ENCODE assay signal across 16 cellular contexts in genomic region chr17:47701603-47702002, GRCh38. TPM values are rescaled to one million over a fixed set of nuclear protein-coding genes. Genes with fewer than 3 reads are reported as not detected.
DNase-seq lines count a peak whose midpoint lies in the region; ATAC-seq and TF ChIP-seq lines count a peak whose summit lies in the region.
"Had no signal": no experiment of that assay in that cellular context is flagged by ENCODE, and none has a peak within 500 bp of the region (broad histone marks: within the 10 kb centered on the region; RNA-seq: fewer than 3 reads in every experiment).

No MANE protein-coding gene starts in this region.

- H3K9me3 Mint-ChIP-seq in GM23338: no peaks in the 10 kb centered on the region
- H3K9me3 Mint-ChIP-seq in activated T-helper 1 cell treated with anti-CD3 and anti-CD28 coated beads, Interleukin-12 subunit alpha, Interleukin-12 subunit beta, Interleukin-2, Interleukin-4 antibody, amounts not matched to agents 30 ng/mL and 10 ng/mL and 1 ng/mL, durations not matched to agents 14 hours and 24 hours and 36 hours: no peaks in the 10 kb centered on the region
- no peaks in the 10 kb centered on the region for H3K9me3 Mint-ChIP-seq in natural killer cell treated with Interleukin-12 subunit alpha and Interleukin-12 subunit beta and Interleukin-15 and Interleukin-18, amount 100 ng/mL, for 72 hours

- peak; percentile 71 for DNase-seq in NCI-H82 (lab: John Stamatoyannopoulos, UW)
- no peak for DNase-seq in NCI-H82 treated with DMSO at 0.1 percent for 48 hours (lab: John Stamatoyannopoulos, UW; ENCODE audit: unreplicated experiment)
- peak; percentile 20 for DNase-seq in GM23338 (ENCODE audit: low spot score)
- DNase-seq in activated T-helper 1 cell treated with anti-CD3 and anti-CD28 coated beads, Interleukin-12 subunit alpha, Interleukin-12 subunit beta, Interleukin-2, Interleukin-4 antibody, amounts not matched to agents 30 ng/mL and 10 ng/mL and 1 ng/mL, durations not matched to agents 14 hours and 24 hours and 36 hours (ENCODE audit: low spot score): no peak
- DNase-seq in natural killer cell treated with Interleukin-12 subunit alpha and Interleukin-12 subunit beta and Interleukin-15 and Interleukin-18, amount 100 ng/mL, for 72 hours (ENCODE audit: low spot score): no peak
- no peak for DNase-seq in HuH-7 (ENCODE audit: low spot score)
- no peak for DNase-seq in tibial artery
- no peak for DNase-seq in DMS 273 (lab: John Stamatoyannopoulos, UW; ENCODE audit: unreplicated experiment)
- DNase-seq: left ventricle myocardium superior; naive thymus-derived CD4-positive, alpha-beta T cell; stimulated activated naive CD4-positive, alpha-beta T cell treated with Interleukin-2 at 50 U/mL for 16 hours had no signal

- peaks cover 3% of the 10 kb centered on the region; the same call in 1 of the 2 replicates for H4K20me1 ChIP-seq in GM23338 (replicated peaks; ENCODE audit: insufficient read depth)

- H3K4me2 ChIP-seq in GM23338: no peak overlapping the region

- no peaks in the 10 kb centered on the region for H3K9me2 ChIP-seq in GM23338 (ENCODE audit: insufficient read depth)

- H3K27ac Mint-ChIP-seq in GM23338: peak overlapping the region; percentile 24; the same call in 1 of the 2 replicates
- peak overlapping the region; percentile 93 for H3K27ac Mint-ChIP-seq in activated T-helper 1 cell treated with anti-CD3 and anti-CD28 coated beads, Interleukin-12 subunit alpha, Interleukin-12 subunit beta, Interleukin-2, Interleukin-4 antibody, amounts not matched to agents 30 ng/mL and 10 ng/mL and 1 ng/mL, durations not matched to agents 14 hours and 24 hours and 36 hours
- H3K27ac Mint-ChIP-seq in natural killer cell treated with Interleukin-12 subunit alpha and Interleukin-12 subunit beta and Interleukin-15 and Interleukin-18, amount 100 ng/mL, for 72 hours: peak overlapping the region; percentile 96 to 97

- no peak overlapping the region for H3K27ac ChIP-seq in GM23338 (ENCODE audit: low read depth)
- H3K27ac ChIP-seq in tibial artery: no peak overlapping the region
- H3K27ac ChIP-seq: 22Rv1, right lobe of liver, SK-N-MC had no signal

- TF ChIP-seq CTCF in GM23338 (conservative IDR thresholded peaks at IDR 0.05; ENCODE audit: low read depth in 2 of 2) (no peak), tibial artery (IDR thresholded peaks at IDR 0.05) (no peak)

- H3K4me1 Mint-ChIP-seq in GM23338: peaks cover 20% of the 10 kb centered on the region
- peaks cover 79% of the 10 kb centered on the region for H3K4me1 Mint-ChIP-seq in activated T-helper 1 cell treated with anti-CD3 and anti-CD28 coated beads, Interleukin-12 subunit alpha, Interleukin-12 subunit beta, Interleukin-2, Interleukin-4 antibody, amounts not matched to agents 30 ng/mL and 10 ng/mL and 1 ng/mL, durations not matched to agents 14 hours and 24 hours and 36 hours (ENCODE audit: low read depth)
- H3K4me1 Mint-ChIP-seq in natural killer cell treated with Interleukin-12 subunit alpha and Interleukin-12 subunit beta and Interleukin-15 and Interleukin-18, amount 100 ng/mL, for 72 hours (ENCODE audit: low read depth in 2 of 2): peaks cover 80 to 85% of the 10 kb centered on the region in 2 donors

- no peaks in the 10 kb centered on the region; the same call in 1 of the 2 replicates for H3K4me1 ChIP-seq in GM23338 (ENCODE audit: insufficient read depth)
- peaks cover 0 to 5% (median 2%) of the 10 kb centered on the region in 4 donors for H3K4me1 ChIP-seq in tibial artery
- H3K4me1 ChIP-seq: right lobe of liver had no signal

- H3K4me3 ChIP-seq in GM23338 (no peak overlapping the region), tibial artery (no peak overlapping the region)
- H3K4me3 ChIP-seq: right lobe of liver, SK-N-MC had no signal

- H2AFZ ChIP-seq in GM23338: no peak overlapping the region

- intact Hi-C loops in activated T-helper 1 cell treated with anti-CD3 and anti-CD28 coated beads, Interleukin-12 subunit alpha, Interleukin-12 subunit beta, Interleukin-2, Interleukin-4 antibody, amounts not matched to agents 30 ng/mL and 10 ng/mL and 1 ng/mL, durations not matched to agents 14 hours and 24 hours and 36 hours (cut with micrococcal nuclease): no loop called here
- intact Hi-C loops in tibial artery (cut with DNase I; ENCODE audit: low total_unique reads): no loop called here

- H3K27me3 Mint-ChIP-seq in GM23338 (ENCODE audit: insufficient read depth, low read depth, poor library complexity): peaks cover 5% of the 10 kb centered on the region
- H3K27me3 Mint-ChIP-seq in activated T-helper 1 cell treated with anti-CD3 and anti-CD28 coated beads, Interleukin-12 subunit alpha, Interleukin-12 subunit beta, Interleukin-2, Interleukin-4 antibody, amounts not matched to agents 30 ng/mL and 10 ng/mL and 1 ng/mL, durations not matched to agents 14 hours and 24 hours and 36 hours (ENCODE audit: insufficient read depth): no peaks in the 10 kb centered on the region
- no peaks in the 10 kb centered on the region for H3K27me3 Mint-ChIP-seq in natural killer cell treated with Interleukin-12 subunit alpha and Interleukin-12 subunit beta and Interleukin-15 and Interleukin-18, amount 100 ng/mL, for 72 hours
- H3K27me3 Mint-ChIP-seq: naive thymus-derived CD4-positive, alpha-beta T cell had no signal

- no peaks in the 10 kb centered on the region for H3K79me2 ChIP-seq in GM23338 (replicated peaks; ENCODE audit: insufficient read depth)

- H3K36me3 ChIP-seq in GM23338 (ENCODE audit: insufficient read depth) (no peaks in the 10 kb centered on the region; the same call in 1 of the 2 replicates), tibial artery (peaks cover 9 to 48% (median 16%) of the 10 kb centered on the region in 3 donors)
- H3K36me3 ChIP-seq: right lobe of liver had no signal

- H3K9me3 ChIP-seq in tibial artery: no peaks in the 10 kb centered on the region
- H3K9me3 ChIP-seq: right lobe of liver had no signal

- peaks cover 3% of the 10 kb centered on the region; the same call in 2 of the 3 replicates for H3K36me3 Mint-ChIP-seq in GM23338 (ENCODE audit: low read depth)
- H3K36me3 Mint-ChIP-seq in activated T-helper 1 cell treated with anti-CD3 and anti-CD28 coated beads, Interleukin-12 subunit alpha, Interleukin-12 subunit beta, Interleukin-2, Interleukin-4 antibody, amounts not matched to agents 30 ng/mL and 10 ng/mL and 1 ng/mL, durations not matched to agents 14 hours and 24 hours and 36 hours (ENCODE audit: low read depth): peaks cover 19% of the 10 kb centered on the region
- H3K36me3 Mint-ChIP-seq in natural killer cell treated with Interleukin-12 subunit alpha and Interleukin-12 subunit beta and Interleukin-15 and Interleukin-18, amount 100 ng/mL, for 72 hours: no peaks in the 10 kb centered on the region
- H3K36me3 Mint-ChIP-seq: naive thymus-derived CD4-positive, alpha-beta T cell had no signal

- ATAC-seq in GM23338: peak; percentile 44
- peak in 1 of 2 donors; percentile 1 for ATAC-seq in natural killer cell treated with Interleukin-12 subunit alpha and Interleukin-12 subunit beta and Interleukin-15 and Interleukin-18, amount 100 ng/mL, for 72 hours
- ATAC-seq: activated CD4-positive, CD25-positive, alpha-beta regulatory T cell treated with anti-CD3 and anti-CD28 coated beads, Interleukin-2, amount 50 U/mL, for 24 hours; left ventricle myocardium superior; right lobe of liver had no signal

- H3F3A ChIP-seq in GM23338 (replicated peaks; ENCODE audit: low read depth): peaks cover 3% of the 10 kb centered on the region; the same call in 1 of the 2 replicates

- H3K27me3 ChIP-seq in GM23338 (ENCODE audit: insufficient read depth): no peaks in the 10 kb centered on the region
- no peaks in the 10 kb centered on the region for H3K27me3 ChIP-seq in tibial artery
- H3K27me3 ChIP-seq: right lobe of liver had no signal

- H3K4me3 Mint-ChIP-seq in GM23338: no peak overlapping the region; the same call in 2 of the 3 replicates
- H3K4me3 Mint-ChIP-seq in activated T-helper 1 cell treated with anti-CD3 and anti-CD28 coated beads, Interleukin-12 subunit alpha, Interleukin-12 subunit beta, Interleukin-2, Interleukin-4 antibody, amounts not matched to agents 30 ng/mL and 10 ng/mL and 1 ng/mL, durations not matched to agents 14 hours and 24 hours and 36 hours: peak overlapping the region; percentile 59
- H3K4me3 Mint-ChIP-seq in natural killer cell treated with Interleukin-12 subunit alpha and Interleukin-12 subunit beta and Interleukin-15 and Interleukin-18, amount 100 ng/mL, for 72 hours: peak overlapping the region; percentile 85

TF ChIP-seq in GM23338, 12 proteins besides CTCF, POLR2A, EP300 and RAD21 (continues in another document):
- no peak for TF ChIP-seq ZNF331 (CRISPR knock-in tag; IDR thresholded peaks at IDR 0.05; ENCODE audit: low read depth)
- no peak for TF ChIP-seq ZNF114 (CRISPR knock-in tag; IDR thresholded peaks at IDR 0.05)
- no peak for TF ChIP-seq EZH2 (IDR thresholded peaks at IDR 0.05; ENCODE audit: low read depth, unreplicated experiment)

RNA-seq across cellular contexts. Expression of gene TBKBP1, which starts 7.6 kb away (rescaled TPM):
- total RNA-seq in GM23338 (2014; rRNA removed; shearing (Covaris generic)): 10.6 and 12.1 TPM in 2 replicates
- polyA plus RNA-seq in GM23338 (2016; fragmentation: Nextera tagmentation; extraction: Ambion mirVana): 2.2 and 2.5 TPM in 2 replicates
- total RNA-seq in activated T-helper 1 cell treated with anti-CD3 and anti-CD28 coated beads, Interleukin-12 subunit alpha, Interleukin-12 subunit beta, Interleukin-2, Interleukin-4 antibody, amounts not matched to agents 30 ng/mL and 10 ng/mL and 1 ng/mL, durations not matched to agents 14 hours and 24 hours and 36 hours: 11.6 and 12.4 TPM in 2 replicates
- 10 to 100 TPM; 13.1 to 22.6 TPM for total RNA-seq in natural killer cell treated with Interleukin-12 subunit alpha and Interleukin-12 subunit beta and Interleukin-15 and Interleukin-18, amount 100 ng/mL, for 72 hours

RNA-seq across cellular contexts. Expression of gene TBX21, which starts 31.4 kb away (rescaled TPM):
- total RNA-seq in GM23338 (2014; rRNA removed; shearing (Covaris generic)): not detected in 2 replicates
- polyA plus RNA-seq in GM23338 (2016; fragmentation: Nextera tagmentation; extraction: Ambion mirVana): not detected in 2 replicates
- 89.8 and 90.8 TPM in 2 replicates for total RNA-seq in activated T-helper 1 cell treated with anti-CD3 and anti-CD28 coated beads, Interleukin-12 subunit alpha, Interleukin-12 subunit beta, Interleukin-2, Interleukin-4 antibody, amounts not matched to agents 30 ng/mL and 10 ng/mL and 1 ng/mL, durations not matched to agents 14 hours and 24 hours and 36 hours
- 100 to 1,000 TPM; 234 to 437 TPM for total RNA-seq in natural killer cell treated with Interleukin-12 subunit alpha and Interleukin-12 subunit beta and Interleukin-15 and Interleukin-18, amount 100 ng/mL, for 72 hours
- total RNA-seq: G401 had no signal

RNA-seq across cellular contexts. Expression of gene KPNB1, which starts 51.9 kb away (rescaled TPM):
- total RNA-seq in GM23338 (2014; rRNA removed; shearing (Covaris generic)): 526 and 599 TPM in 2 replicates
- polyA plus RNA-seq in GM23338 (2016; fragmentation: Nextera tagmentation; extraction: Ambion mirVana): 219 and 274 TPM in 2 replicates
- total RNA-seq in activated T-helper 1 cell treated with anti-CD3 and anti-CD28 coated beads, Interleukin-12 subunit alpha, Interleukin-12 subunit beta, Interleukin-2, Interleukin-4 antibody, amounts not matched to agents 30 ng/mL and 10 ng/mL and 1 ng/mL, durations not matched to agents 14 hours and 24 hours and 36 hours: 718 and 719 TPM in 2 replicates
- 1,000 to 10,000 TPM in 1 of 2 donors, 100 to 1,000 TPM in 1; 665 to 1,039 TPM for total RNA-seq in natural killer cell treated with Interleukin-12 subunit alpha and Interleukin-12 subunit beta and Interleukin-15 and Interleukin-18, amount 100 ng/mL, for 72 hours

Comparison
In these comparisons a context has a peak if more than half of its experiments do, and no peak if none do; other contexts are left out.
1. DNase-seq: peak in NCI-H82 (single experiment) and GM23338 (single experiment); none in NCI-H82 treated with DMSO at 0.1 percent for 48 hours (single experiment), activated T-helper 1 cell treated with anti-CD3 and anti-CD28 coated beads, Interleukin-12 subunit alpha, Interleukin-12 subunit beta, Interleukin-2, Interleukin-4 antibody, amounts not matched to agents 30 ng/mL and 10 ng/mL and 1 ng/mL, durations not matched to agents 14 hours and 24 hours and 36 hours (single experiment), natural killer cell treated with Interleukin-12 subunit alpha and Interleukin-12 subunit beta and Interleukin-15 and Interleukin-18, amount 100 ng/mL, for 72 hours (single experiment), HuH-7 (single experiment), tibial artery (0 of 2) and DMS 273 (single experiment).
2. H3K27ac Mint-ChIP-seq: peak in every context shown above with its lines; median percentile 96 in natural killer cell treated with Interleukin-12 subunit alpha and Interleukin-12 subunit beta and Interleukin-15 and Interleukin-18, amount 100 ng/mL, for 72 hours; 93 in activated T-helper 1 cell treated with anti-CD3 and anti-CD28 coated beads, Interleukin-12 subunit alpha, Interleukin-12 subunit beta, Interleukin-2, Interleukin-4 antibody, amounts not matched to agents 30 ng/mL and 10 ng/mL and 1 ng/mL, durations not matched to agents 14 hours and 24 hours and 36 hours; 24 in GM23338.
3. RNA of gene TBX21, which starts 31.4 kb away (total RNA-seq): 234 to 437 TPM in natural killer cell treated with Interleukin-12 subunit alpha and Interleukin-12 subunit beta and Interleukin-15 and Interleukin-18, amount 100 ng/mL, for 72 hours and 89.8 to 90.8 TPM in activated T-helper 1 cell treated with anti-CD3 and anti-CD28 coated beads, Interleukin-12 subunit alpha, Interleukin-12 subunit beta, Interleukin-2, Interleukin-4 antibody, amounts not matched to agents 30 ng/mL and 10 ng/mL and 1 ng/mL, durations not matched to agents 14 hours and 24 hours and 36 hours; not detected in GM23338; every median in the first group is over 10 times any median in the second.